Comparison of ENCODE assay signal across 8 cellular contexts in the genomic region with DNA sequence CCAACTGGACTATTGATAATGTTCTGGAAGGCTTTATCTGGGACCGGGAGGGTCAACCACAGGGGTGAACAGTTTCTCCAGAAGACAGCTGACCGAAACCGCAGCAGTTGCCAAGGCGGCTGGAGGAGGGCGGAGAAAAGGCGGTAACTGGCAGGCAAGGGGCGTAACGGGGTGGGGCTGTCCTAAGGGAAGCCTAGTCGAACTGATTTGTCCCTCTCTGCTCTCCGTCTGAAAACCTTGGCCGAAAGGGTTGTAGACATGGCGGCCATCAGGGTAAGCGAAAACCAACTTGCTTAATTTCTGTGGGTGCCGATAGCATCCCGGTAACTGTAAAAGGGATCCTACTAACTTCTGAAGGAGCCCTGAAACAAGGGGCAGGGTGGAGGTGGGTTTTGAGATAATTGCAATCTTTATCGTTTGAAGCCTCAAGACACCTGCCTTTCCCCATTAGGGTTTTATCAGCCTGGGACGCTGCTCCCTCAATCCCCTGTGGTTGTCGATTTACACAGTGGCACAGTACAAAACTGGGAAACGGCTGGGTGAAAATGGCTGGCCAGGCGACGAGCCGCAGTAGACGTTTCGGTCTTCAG. TPM values are rescaled to one million over a fixed set of nuclear protein-coding genes. Genes with fewer than 3 reads are reported as not detected.
DNase-seq lines count a peak whose midpoint lies in the region; ATAC-seq and TF ChIP-seq lines count a peak whose summit lies in the region.

A gene with protein sequence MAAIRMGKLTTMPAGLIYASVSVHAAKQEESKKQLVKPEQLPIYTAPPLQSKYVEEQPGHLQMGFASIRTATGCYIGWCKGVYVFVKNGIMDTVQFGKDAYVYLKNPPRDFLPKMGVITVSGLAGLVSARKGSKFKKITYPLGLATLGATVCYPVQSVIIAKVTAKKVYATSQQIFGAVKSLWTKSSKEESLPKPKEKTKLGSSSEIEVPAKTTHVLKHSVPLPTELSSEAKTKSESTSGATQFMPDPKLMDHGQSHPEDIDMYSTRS (plus strand): TSS at position 223 of the 590 bp plus-strand sequence. CDS start 36 bp downstream, at position 259.

- TF ChIP-seq CTCF in DND-41 (IDR thresholded peaks at IDR 0.05; ENCODE audit: borderline replicate concordance, extremely low read depth, low read length, poor library complexity, severe bottlenecking) (no peak), RWPE1 (conservative IDR thresholded peaks at IDR 0.05; ENCODE audit: low read depth) (no peak), fibroblast of the aortic adventitia (IDR thresholded peaks at IDR 0.05; ENCODE audit: insufficient read depth, low read length) (no peak), nephron (IDR thresholded peaks at IDR 0.05; ENCODE audit: unreplicated experiment in 3 of 3) (no peak)

- no peaks in the 10 kb centered on the region for H3K9me3 Mint-ChIP-seq in activated T-helper 17 cell treated with anti-CD3 and anti-CD28 coated beads, Interleukin-2, amount 50 U/mL, for 72 hours
- H3K9me3 Mint-ChIP-seq in nephron, result peaks cover 6% of the 10 kb centered on the region

- peak within 1 kb of the TSS; percentile 75 for H2AFZ ChIP-seq in DND-41 (ENCODE audit: low read depth, low read length)
- peak within 1 kb of the TSS; percentile 97 for H2AFZ ChIP-seq in GM23248

- H3K4me1 ChIP-seq in DND-41 (ENCODE audit: insufficient read depth, low read length), result peaks cover 11% of the 10 kb centered on the region
- H3K4me1 ChIP-seq in GM23248 (ENCODE audit: insufficient read depth), result no peaks in the 10 kb centered on the region

- H3K4me1 Mint-ChIP-seq in activated T-helper 17 cell treated with anti-CD3 and anti-CD28 coated beads, Interleukin-2, amount 50 U/mL, for 72 hours, result no peaks in the 10 kb centered on the region
- peaks cover 4% of the 10 kb centered on the region for H3K4me1 Mint-ChIP-seq in nephron

- H3K79me2 ChIP-seq in DND-41 (ENCODE audit: insufficient read depth, low read length) (peaks cover 13% of the 10 kb centered on the region), GM23248 (ENCODE audit: insufficient read depth) (peaks cover 28% of the 10 kb centered on the region)

- H3K4me2 ChIP-seq in DND-41 (ENCODE audit: insufficient read depth, low read length), result peak within 1 kb of the TSS; percentile 72
- peak within 1 kb of the TSS; percentile 74 for H3K4me2 ChIP-seq in GM23248 (ENCODE audit: unreplicated experiment)

- no peaks in the 10 kb centered on the region for H3F3A ChIP-seq in GM23248 (ENCODE audit: insufficient read depth)

- peak within 1 kb of the TSS; percentile 87 for H3K27ac ChIP-seq in DND-41 (ENCODE audit: low read length)
- peak within 1 kb of the TSS; percentile 65 for H3K27ac ChIP-seq in GM23248
- peak within 1 kb of the TSS; percentile 60 for H3K27ac ChIP-seq in RWPE1

- CTCF ChIA-PET in RWPE1 (lab: Yijun Ruan, JAX), result no interaction called here

- 0% methylated on average over 22 to 24 of the region's 24 CpGs for WGBS in GM23248 (ENCODE audit: low coverage in 1 of 2, low lambda C conversion rate in 2 of 2, missing lambda C conversion rate in 2 of 2), 2 experiments

- H3K9me3 ChIP-seq in DND-41 (ENCODE audit: insufficient read depth, low read length, severe bottlenecking), result no peaks in the 10 kb centered on the region
- H3K9me3 ChIP-seq in GM23248 (ENCODE audit: low read depth), result no peaks in the 10 kb centered on the region

- peak; percentile 89 for ATAC-seq in DND-41 (ENCODE audit: insufficient read depth, low read depth)
- peak; percentile 96 for ATAC-seq in activated T-helper 17 cell treated with anti-CD3 and anti-CD28 coated beads, Interleukin-2, amount 50 U/mL, for 72 hours (replicated peaks)
- ATAC-seq in stimulated activated naive CD8-positive, alpha-beta T cell treated with anti-CD3 and anti-CD28 coated beads, Interleukin-15, Interleukin-2, amounts not matched to agents 100 U/mL and 50 U/mL, for 24 hours, result peak; percentile 96

- H3K36me3 ChIP-seq in DND-41 (ENCODE audit: insufficient read depth, low read length) (no peaks in the 10 kb centered on the region), GM23248 (ENCODE audit: low read depth) (no peaks in the 10 kb centered on the region)

- in situ Hi-C loops in GM23248 (cut with MboI), result no loop called here

- POLR2A ChIA-PET in RWPE1 (lab: Yijun Ruan, JAX; ENCODE audit: low non-redundant PET), result no interaction called here

- H3K4me3 ChIP-seq in DND-41 (ENCODE audit: low read depth in 1 of 2, low read length in 2 of 2) (peak within 1 kb of the TSS; percentile 70 to 92; a peak in 3 of 4 replicates), GM23248 (peak within 1 kb of the TSS; percentile 93), fibroblast of the aortic adventitia (ENCODE audit: low read depth, low read length) (peak within 1 kb of the TSS; percentile 77)

- peak; percentile 85 for DNase-seq in DND-41
- peak; percentile 91 for DNase-seq in GM23248
- DNase-seq in LHCN-M2 (ENCODE audit: low read depth), result peak; percentile 91
- DNase-seq in RWPE1 (ENCODE audit: low spot score), result peak; percentile 70
- peak; percentile 88 for DNase-seq in fibroblast of the aortic adventitia (ENCODE audit: low read depth)
- peak; percentile 82 for DNase-seq in stimulated activated naive CD8-positive, alpha-beta T cell treated with anti-CD3 and anti-CD28 coated beads, Interleukin-15, Interleukin-2, amounts not matched to agents 100 U/mL and 50 U/mL, for 24 hours

- H4K20me1 ChIP-seq in DND-41 (ENCODE audit: insufficient read depth, low read length) (no peaks in the 10 kb centered on the region), GM23248 (ENCODE audit: insufficient read depth) (no peaks in the 10 kb centered on the region)

- peak within 1 kb of the TSS; percentile 80 for H3K4me3 Mint-ChIP-seq in activated T-helper 17 cell treated with anti-CD3 and anti-CD28 coated beads, Interleukin-2, amount 50 U/mL, for 72 hours
- peak within 1 kb of the TSS; percentile 89 to 95 (median 91) for H3K4me3 Mint-ChIP-seq in nephron

- peak within 1 kb of the TSS; percentile 75 for H3K27ac Mint-ChIP-seq in activated T-helper 17 cell treated with anti-CD3 and anti-CD28 coated beads, Interleukin-2, amount 50 U/mL, for 72 hours
- H3K27ac Mint-ChIP-seq in nephron, result peak within 1 kb of the TSS; percentile 77 to 94 (median 94)

- no peaks in the 10 kb centered on the region for H3K27me3 Mint-ChIP-seq in activated T-helper 17 cell treated with anti-CD3 and anti-CD28 coated beads, Interleukin-2, amount 50 U/mL, for 72 hours
- H3K27me3 Mint-ChIP-seq in nephron (ENCODE audit: low read depth), result no peaks in the 10 kb centered on the region

- peak within 1 kb of the TSS; percentile 65 for H3K9ac ChIP-seq in DND-41 (ENCODE audit: low read depth, low read length)
- H3K9ac ChIP-seq in GM23248, result peak within 1 kb of the TSS; percentile 89

- no peaks in the 10 kb centered on the region for H3K36me3 Mint-ChIP-seq in activated T-helper 17 cell treated with anti-CD3 and anti-CD28 coated beads, Interleukin-2, amount 50 U/mL, for 72 hours (ENCODE audit: low read depth)
- peaks cover 1% of the 10 kb centered on the region for H3K36me3 Mint-ChIP-seq in nephron (ENCODE audit: low read depth)

- H3K27me3 ChIP-seq in DND-41 (ENCODE audit: insufficient read depth, low read length, poor library complexity), result no peaks in the 10 kb centered on the region
- no peaks in the 10 kb centered on the region for H3K27me3 ChIP-seq in GM23248 (replicated peaks; ENCODE audit: insufficient read depth)

- no peaks in the 10 kb centered on the region for H3K9me2 ChIP-seq in GM23248 (ENCODE audit: insufficient read depth)

RNA-seq across cellular contexts. Expression of the gene that starts here (rescaled TPM):
- total RNA-seq in GM23248 (2014; rRNA removed; shearing (Covaris generic)), result 4.9 and 11.3 TPM in 2 replicates
- polyA plus RNA-seq in GM23248 (2016; fragmentation: Nextera tagmentation; extraction: Ambion mirVana), result 5.8 and 5.9 TPM in 2 replicates
- total RNA-seq in LHCN-M2 (2014; rRNA removed) (9.8 and 14.1 TPM in 2 replicates), fibroblast of the aortic adventitia (ENCODE audit: low replicate concordance) (2.6 and 18.0 TPM in 2 replicates)
- 6.2 TPM for polyA plus RNA-seq in LHCN-M2 (2012)
- total RNA-seq in activated T-helper 17 cell treated with anti-CD3 and anti-CD28 coated beads, Interleukin-2, amount 50 U/mL, for 72 hours, result 10 to 100 TPM; 14.8 to 18.2 TPM

Comparison
In these comparisons a context has a peak if more than half of its experiments do, and no peak if none do; other contexts are left out.
1. Peak in every context shown above with its lines: DNase-seq, ATAC-seq, H3K4me3 ChIP-seq and H3K27ac ChIP-seq.